Comparison of ENCODE assay signal across 3 cellular contexts in the genomic region with DNA sequence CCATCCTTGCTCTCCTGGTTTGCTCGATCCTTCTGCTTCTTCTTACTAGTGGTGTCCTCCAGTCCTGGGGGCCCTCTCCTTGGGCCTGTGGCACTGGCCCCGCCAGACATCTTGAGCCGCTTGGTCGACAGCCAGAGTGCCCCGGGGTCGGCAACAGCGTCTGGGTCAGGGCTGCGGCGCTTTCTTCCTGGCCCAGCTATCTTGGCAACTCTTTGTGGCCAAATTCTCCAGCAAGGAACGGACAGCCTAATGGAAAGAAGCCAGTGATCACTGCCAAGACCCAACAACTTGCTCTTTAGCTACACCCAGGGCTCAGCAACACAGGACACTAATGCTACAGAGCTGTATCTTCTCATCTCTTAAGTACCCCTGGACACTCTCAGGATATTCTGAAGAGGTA.
TF ChIP-seq lines count a peak whose summit lies in the region.

No MANE protein-coding gene starts in this region.

TF ChIP-seq in GM23338, 12 proteins besides CTCF, POLR2A, EP300 and RAD21 (continues in another document):
- no peak for TF ChIP-seq EZH2phosphoT487 (IDR thresholded peaks at IDR 0.05; ENCODE audit: unreplicated experiment)
- TF ChIP-seq ETS1 (IDR thresholded peaks at IDR 0.05) = no peak
- no peak for TF ChIP-seq ZNF331 (CRISPR knock-in tag; IDR thresholded peaks at IDR 0.05; ENCODE audit: low read depth)
- TF ChIP-seq EZH2 (IDR thresholded peaks at IDR 0.05; ENCODE audit: low read depth, unreplicated experiment) = no peak
- no peak for TF ChIP-seq JUNB (IDR thresholded peaks at IDR 0.05; ENCODE audit: unreplicated experiment)
- TF ChIP-seq STAT1 (IDR thresholded peaks at IDR 0.05; ENCODE audit: unreplicated experiment) = no peak

TF ChIP-seq in endothelial cell of umbilical vein, 7 proteins besides CTCF, POLR2A, EP300 and RAD21:
- TF ChIP-seq POLR2AphosphoS5 (IDR thresholded peaks at IDR 0.05; ENCODE audit: insufficient read depth, low read depth, low read length) = no peak
- TF ChIP-seq MYC (IDR thresholded peaks at IDR 0.05; ENCODE audit: low read depth, low read length) = no peak

TF ChIP-seq in HEK293T, 16 proteins besides CTCF, POLR2A, EP300 and RAD21:
- TF ChIP-seq NFRKB (IDR thresholded peaks at IDR 0.05) = no peak
- TF ChIP-seq SUZ12 (IDR thresholded peaks at IDR 0.05) = no peak
- TF ChIP-seq TARDBP (IDR thresholded peaks at IDR 0.05) = no peak
- TF ChIP-seq BHLHE40 (IDR thresholded peaks at IDR 0.05; ENCODE audit: borderline replicate concordance) = no peak
- TF ChIP-seq LEF1 (IDR thresholded peaks at IDR 0.05; ENCODE audit: borderline replicate concordance) = no peak
- no peak for TF ChIP-seq FOXM1 (IDR thresholded peaks at IDR 0.05; ENCODE audit: borderline replicate concordance)
- TF ChIP-seq SP1 (IDR thresholded peaks at IDR 0.05) = no peak
- no peak for TF ChIP-seq CTBP1 (IDR thresholded peaks at IDR 0.05; ENCODE audit: borderline replicate concordance)
- TF ChIP-seq, protein P1, sequence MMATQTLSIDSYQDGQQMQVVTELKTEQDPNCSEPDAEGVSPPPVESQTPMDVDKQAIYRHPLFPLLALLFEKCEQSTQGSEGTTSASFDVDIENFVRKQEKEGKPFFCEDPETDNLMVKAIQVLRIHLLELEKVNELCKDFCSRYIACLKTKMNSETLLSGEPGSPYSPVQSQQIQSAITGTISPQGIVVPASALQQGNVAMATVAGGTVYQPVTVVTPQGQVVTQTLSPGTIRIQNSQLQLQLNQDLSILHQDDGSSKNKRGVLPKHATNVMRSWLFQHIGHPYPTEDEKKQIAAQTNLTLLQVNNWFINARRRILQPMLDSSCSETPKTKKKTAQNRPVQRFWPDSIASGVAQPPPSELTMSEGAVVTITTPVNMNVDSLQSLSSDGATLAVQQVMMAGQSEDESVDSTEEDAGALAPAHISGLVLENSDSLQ (IDR thresholded peaks at IDR 0.05) = no peak
- TF ChIP-seq FOXK2 (IDR thresholded peaks at IDR 0.05) = no peak
- no peak for TF ChIP-seq FOXA1 (IDR thresholded peaks at IDR 0.05)
- no peak for TF ChIP-seq HDGF (IDR thresholded peaks at IDR 0.05; ENCODE audit: borderline replicate concordance)
TF ChIP-seq in HEK293T: peak in this region for 0.
